ENCODE assay signal across 1 cellular context in genomic region chr17:48626470-48627241, GRCh38.
A peak's percentile ranks its signal among the peaks of the same experiment; 100 is the strongest.
TF ChIP-seq lines count a peak whose summit lies in the region.

No MANE protein-coding gene starts in this region.

TF ChIP-seq in H1, 55 proteins besides CTCF, POLR2A, EP300 and RAD21 (continued from another document):
- no peak for TF ChIP-seq NANOG (IDR thresholded peaks at IDR 0.05; ENCODE audit: insufficient read depth, low read depth, low read length, poor library complexity, severe bottlenecking)
- no peak for TF ChIP-seq CHD2 (IDR thresholded peaks at IDR 0.05; ENCODE audit: low read length)
- no peak for TF ChIP-seq TCF12 (IDR thresholded peaks at IDR 0.05; ENCODE audit: low read depth, low read length)
- TF ChIP-seq EGR1 (IDR thresholded peaks at IDR 0.05; ENCODE audit: borderline replicate concordance, low read depth, low read length): peak; percentile 72; the same call in 1 of the 2 replicates
- TF ChIP-seq ATF2 (IDR thresholded peaks at IDR 0.05; ENCODE audit: low read length): no peak
- TF ChIP-seq SIX5 (IDR thresholded peaks at IDR 0.05; ENCODE audit: low read depth, low read length): no peak
- no peak for TF ChIP-seq CTBP2 (IDR thresholded peaks at IDR 0.05; ENCODE audit: borderline replicate concordance, insufficient read depth, insufficient read length, low read length)
- peak; percentile 97 for TF ChIP-seq RNF2 (IDR thresholded peaks at IDR 0.05; ENCODE audit: borderline replicate concordance, low read depth, low read length, missing control alignments, poor library complexity, severe bottlenecking)
- TF ChIP-seq CREB1 (IDR thresholded peaks at IDR 0.05): peak; percentile 40; the same call in 1 of the 2 replicates
- TF ChIP-seq RXRA (IDR thresholded peaks at IDR 0.05; ENCODE audit: insufficient read depth, low read depth, low read length): no peak
- no peak for TF ChIP-seq SP4 (IDR thresholded peaks at IDR 0.05; ENCODE audit: low read length)
- no peak for TF ChIP-seq TEAD4 (IDR thresholded peaks at IDR 0.05; ENCODE audit: low read depth, low read length)
- TF ChIP-seq HDAC6 (IDR thresholded peaks at IDR 0.05; ENCODE audit: low read depth, low read length): no peak
- no peak for TF ChIP-seq RBBP5 (IDR thresholded peaks at IDR 0.05; ENCODE audit: borderline replicate concordance, low read depth, low read length)
